In the genomic region with DNA sequence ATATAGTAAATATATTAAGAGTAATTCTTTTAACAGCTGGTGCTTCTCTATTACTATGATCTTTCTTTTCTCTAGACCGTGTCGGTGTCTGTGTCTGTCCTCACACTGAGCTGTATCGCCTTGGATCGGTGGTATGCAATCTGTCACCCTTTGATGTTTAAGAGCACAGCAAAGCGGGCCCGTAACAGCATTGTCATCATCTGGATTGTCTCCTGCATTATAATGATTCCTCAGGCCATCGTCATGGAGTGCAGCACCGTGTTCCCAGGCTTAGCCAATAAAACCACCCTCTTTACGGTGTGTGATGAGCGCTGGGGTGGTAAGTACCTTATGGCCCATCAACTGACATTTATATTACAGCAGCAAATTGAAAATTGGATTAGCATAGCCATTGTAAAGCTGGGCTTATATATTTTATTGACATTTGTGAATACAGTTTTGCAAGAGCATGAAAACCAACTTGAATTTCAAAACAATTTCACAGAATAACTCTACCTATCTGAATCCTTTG, we compare ENCODE assay signal across 18 cellular contexts.
DNase-seq lines count a peak whose midpoint lies in the region; ATAC-seq, FAIRE-seq and TF ChIP-seq lines count a peak whose summit lies in the region.
"Had no signal": no experiment of that assay in that cellular context is flagged by ENCODE, and none has a peak within 500 bp of the region (broad histone marks: within the 10 kb centered on the region; RNA-seq: fewer than 3 reads in every experiment).

No MANE protein-coding gene starts in this region.

- no peaks in the 10 kb centered on the region for H3K79me1 ChIP-seq in H1 (ENCODE audit: low read depth, low read length)

- no peak overlapping the region for H3K18ac ChIP-seq in H1 (ENCODE audit: extremely low read depth, low read length)

- DNase-seq in DMS 273 (lab: John Stamatoyannopoulos, UW; ENCODE audit: unreplicated experiment), result peak; percentile 21
- no peak for DNase-seq in DMS 273 treated with DMSO at 0.1 percent for 48 hours (lab: John Stamatoyannopoulos, UW)
- DNase-seq in NCI-H510A treated with DMSO at 0.1 percent for 48 hours (lab: John Stamatoyannopoulos, UW), result peak; percentile 84
- DNase-seq in H1 (ENCODE audit: low read depth in 1 of 2, low spot score in 2 of 2), result no peak
- no peak for DNase-seq in HPDE6-E6E7 (ENCODE audit: extremely low spot score)
- DNase-seq in transverse colon, result no peak
- no peak for DNase-seq in GM12891 (ENCODE audit: insufficient read length, low spot score)
- DNase-seq: EL, NCI-H1417, NCI-H187 treated with DMSO at 0.1 percent for 48 hours, NCI-H345, PC-3, T-helper 1 cell had no signal

- H3K9ac ChIP-seq in H1 (replicated peaks in 1 of 4; ENCODE audit: extremely low read depth in 1 of 4, low read depth in 3 of 4, low read length in 3 of 4), result no peak overlapping the region
- H3K9ac ChIP-seq: KMS-11 had no signal

- no peak overlapping the region for H2BK5ac ChIP-seq in H1 (ENCODE audit: low read depth, low read length)

- POLR2A ChIA-PET in H1 (lab: Charles Lee; ENCODE audit: partially characterized antibody), result no interaction called here

- 0 out of 2 replicates have a peak overlapping the region, but pooled peaks have one; percentile 39 for H2AK5ac ChIP-seq in H1 (ENCODE audit: low read depth, low read length)

- H3K27ac ChIP-seq in H1 (ENCODE audit: low read depth, low read length) (no peak overlapping the region), transverse colon (no peak overlapping the region)
- H3K27ac ChIP-seq: 22Rv1, KMS-11, RWPE1 had no signal

- H3K27me3 ChIP-seq in H1 (replicated peaks in 1 of 4; ENCODE audit: control insufficient read depth in 3 of 4, extremely low read depth in 1 of 4, insufficient read depth in 3 of 4, low read length in 3 of 4) (no peaks in the 10 kb centered on the region), transverse colon (no peaks in the 10 kb centered on the region)

- ATAC-seq in GM19035 (IDR thresholded peaks at IDR 0.05; ENCODE audit: unreplicated experiment), result no peak
- ATAC-seq: PC-3 had no signal

- no peak overlapping the region for H2BK120ac ChIP-seq in H1 (replicated peaks; ENCODE audit: low read depth, low read length)

- H3K36me3 ChIP-seq in H1 (ENCODE audit: control insufficient read depth in 2 of 4, insufficient read depth in 4 of 4, low read length in 3 of 4) (no peaks in the 10 kb centered on the region), transverse colon (no peaks in the 10 kb centered on the region)

- H3K79me2 ChIP-seq in H1 (ENCODE audit: control insufficient read depth in 1 of 2, insufficient read depth in 2 of 2, low read length in 2 of 2), result no peaks in the 10 kb centered on the region

- H3K9me3 ChIP-seq in H1 (ENCODE audit: insufficient read depth in 2 of 2, low read depth in 1 of 2, low read length in 1 of 2), result no peaks in the 10 kb centered on the region
- H3K9me3 ChIP-seq in transverse colon, result no peaks in the 10 kb centered on the region

- no peaks in the 10 kb centered on the region for H4K20me1 ChIP-seq in H1 (replicated peaks in 1 of 2; ENCODE audit: control insufficient read depth in 1 of 2, insufficient read depth in 2 of 2, low read length in 2 of 2)

- no peak overlapping the region; the same call in none of the 2 replicates for H4K8ac ChIP-seq in H1 (ENCODE audit: extremely low read depth, insufficient read depth, low read length)

- no peak overlapping the region; the same call in 1 of the 2 replicates for H2AFZ ChIP-seq in H1 (ENCODE audit: low read length)

- H3K23ac ChIP-seq in H1 (ENCODE audit: insufficient read length), result no peak overlapping the region

- no peak for TF ChIP-seq EP300 in H1 (IDR thresholded peaks at IDR 0.05; ENCODE audit: borderline replicate concordance in 1 of 2, low read depth in 2 of 2, low read length in 2 of 2)
- TF ChIP-seq EP300 in transverse colon (IDR thresholded peaks at IDR 0.05; ENCODE audit: low read depth), result no peak

- intact Hi-C loops in transverse colon (cut with DNase I; ENCODE audit: low total_unique reads), result no loop called here

- WGBS in H1 (ENCODE audit: extremely low coverage in 1 of 2, insufficient coverage in 1 of 2, insufficient read length in 1 of 2, insufficient replicate concordance in 2 of 2, low coverage in 1 of 2, low lambda C conversion rate in 2 of 2, missing lambda C conversion rate in 1 of 2), 2 experiments, result 90% methylated on average over 10 of the region's 10 CpGs; no CpG with 5 or more reads in 1 of the 2 experiments
- WGBS in transverse colon (ENCODE audit: low coverage in 1 of 2), 2 donors, result 43 to 65% methylated on average over 5 to 10 of the region's 10 CpGs

- no peak overlapping the region for H3K14ac ChIP-seq in H1 (ENCODE audit: insufficient read length)

- no peak overlapping the region for H4K5ac ChIP-seq in H1 (ENCODE audit: insufficient read length, low read depth, low read length)

- in situ Hi-C loops in transverse colon (cut with MboI; ENCODE audit: low pct_ligation_motif_present in 1 of 4, low pct_unique_long_range_greater_than_20kb in 1 of 4, low sequenced_read_pairs in 3 of 4), result no loop called here

- no peak overlapping the region for H2BK20ac ChIP-seq in H1 (ENCODE audit: low read length)

- no peak for FAIRE-seq in H1 (lab: Jason Lieb, UNC)
- no peak for FAIRE-seq in GM12891 (lab: Jason Lieb, UNC)
- FAIRE-seq: H54 had no signal

- no peaks in the 10 kb centered on the region for H3K23me2 ChIP-seq in H1 (ENCODE audit: low read depth, low read length)

- H3K4me1 ChIP-seq in H1 (replicated peaks in 1 of 4; ENCODE audit: control insufficient read depth in 3 of 4, insufficient read depth in 4 of 4, low read length in 3 of 4) (peaks cover 0 to 6% (median 2%) of the 10 kb centered on the region in 4 experiments; a peak in 2 of 7 replicates), transverse colon (no peaks in the 10 kb centered on the region)

- H3K4me3 ChIP-seq in H1 (ENCODE audit: extremely low read depth in 1 of 4, insufficient read depth in 2 of 4, low read depth in 3 of 4, low read length in 4 of 4) (no peak overlapping the region), transverse colon (no peak overlapping the region)

- no peak for TF ChIP-seq CTCF in H1 (IDR thresholded peaks at IDR 0.05; ENCODE audit: control extremely low read depth in 1 of 3, insufficient read depth in 1 of 3, low read depth in 1 of 3, low read length in 3 of 3)
- no peak for TF ChIP-seq CTCF in transverse colon (IDR thresholded peaks at IDR 0.05)

- TF ChIP-seq RAD21 in H1 (IDR thresholded peaks at IDR 0.05 in 1 of 2, conservative IDR thresholded peaks at IDR 0.05 in 1 of 2; ENCODE audit: low read depth in 2 of 2, low read length in 2 of 2), result no peak

- TF ChIP-seq POLR2A in H1 (IDR thresholded peaks at IDR 0.05; ENCODE audit: control extremely low read depth in 1 of 2, low read depth in 2 of 2, low read length in 2 of 2), result no peak
- TF ChIP-seq POLR2A in transverse colon (IDR thresholded peaks at IDR 0.05), result no peak
- TF ChIP-seq POLR2A in GM12891 (IDR thresholded peaks at IDR 0.05; ENCODE audit: low read depth, low read length), result no peak

- H4K91ac ChIP-seq in H1 (replicated peaks; ENCODE audit: insufficient read length, low read length), result no peak overlapping the region

- H3K4me2 ChIP-seq in H1 (ENCODE audit: insufficient read depth in 1 of 2, low read depth in 2 of 2, low read length in 2 of 2), result no peak overlapping the region
- H3K4me2 ChIP-seq: KMS-11 had no signal

- H3K56ac ChIP-seq in H1 (replicated peaks; ENCODE audit: insufficient read length, low read depth, low read length), result no peak overlapping the region

- no peak overlapping the region for H3K4ac ChIP-seq in H1 (replicated peaks; ENCODE audit: insufficient read length, low read depth, low read length)

- 0 out of 2 replicates have a peak overlapping the region, but pooled peaks have one; percentile 74 for H2BK15ac ChIP-seq in H1 (ENCODE audit: low read length)

- CTCF ChIA-PET in H1 (lab: Charles Lee; ENCODE audit: partially characterized antibody), result no interaction called here

- H2BK12ac ChIP-seq in H1 (ENCODE audit: low read depth, low read length), result peak overlapping the region; percentile 39; the same call in 1 of the 2 replicates

TF ChIP-seq in H1, 55 proteins besides CTCF, POLR2A, EP300 and RAD21 (continues in another document):
- TF ChIP-seq TEAD4 (IDR thresholded peaks at IDR 0.05; ENCODE audit: low read depth, low read length) (no peak), SP1 (IDR thresholded peaks at IDR 0.05; ENCODE audit: low read depth, low read length) (no peak), BACH1 (IDR thresholded peaks at IDR 0.05; ENCODE audit: low read length) (no peak), USF2 (IDR thresholded peaks at IDR 0.05; ENCODE audit: low read length) (no peak), CREB1 (IDR thresholded peaks at IDR 0.05) (no peak), KDM1A (IDR thresholded peaks at IDR 0.05; ENCODE audit: borderline replicate concordance, low read length) (no peak)

TF ChIP-seq in GM12891, 5 proteins besides CTCF, POLR2A, EP300 and RAD21:
- TF ChIP-seq PAX5 (IDR thresholded peaks at IDR 0.05; ENCODE audit: insufficient read depth, low read length, severe bottlenecking) (no peak), TAF1 (IDR thresholded peaks at IDR 0.05; ENCODE audit: low read depth, low read length) (no peak), POLR2AphosphoS5 (IDR thresholded peaks at IDR 0.05; ENCODE audit: low read depth, low read length) (no peak), SPI1 (IDR thresholded peaks at IDR 0.05; ENCODE audit: low read depth, low read length) (no peak), POU2F2 (IDR thresholded peaks at IDR 0.05; ENCODE audit: low read depth, low read length) (no peak)

Comparison
In these comparisons a context has a peak if more than half of its experiments do, and no peak if none do; other contexts are left out.
1. DNase-seq: peak in DMS 273 (single experiment) and NCI-H510A treated with DMSO at 0.1 percent for 48 hours (single experiment); none in DMS 273 treated with DMSO at 0.1 percent for 48 hours (single experiment), H1 (0 of 2), HPDE6-E6E7 (single experiment), transverse colon (single experiment) and GM12891 (single experiment).